In genomic region chrX:88886908-88887307, GRCh38 we compare ENCODE assay signal across 25 cellular contexts.
DNase-seq lines count a peak whose midpoint lies in the region; TF ChIP-seq lines count a peak whose summit lies in the region.
"Had no signal": no experiment of that assay in that cellular context is flagged by ENCODE, and none has a peak within 500 bp of the region (broad histone marks: within the 10 kb centered on the region; RNA-seq: fewer than 3 reads in every experiment).

No MANE protein-coding gene starts in this region.

- H3K4me3 ChIP-seq in LNCaP clone FGC (ENCODE audit: low read depth, low read length): no peak overlapping the region
- no peak overlapping the region for H3K4me3 ChIP-seq in ascending aorta
- H3K4me3 ChIP-seq: GM12878, GM23248, SK-N-MC had no signal

- no peaks in the 10 kb centered on the region for H3K9me3 ChIP-seq in ascending aorta

- H3K27ac ChIP-seq in ascending aorta: no peak overlapping the region
- H3K27ac ChIP-seq: GM23248, KMS-11, SK-N-MC had no signal

- intact Hi-C loops in ascending aorta (cut with DNase I): no loop called here

- no peaks in the 10 kb centered on the region for H3K27me3 ChIP-seq in ascending aorta

- no peak for TF ChIP-seq CTCF in LNCaP clone FGC (IDR thresholded peaks at IDR 0.05; ENCODE audit: control insufficient read depth, extremely low read depth, insufficient read depth)
- no peak for TF ChIP-seq CTCF in ascending aorta (IDR thresholded peaks at IDR 0.05)

- H3K4me1 ChIP-seq in ascending aorta: no peaks in the 10 kb centered on the region

- H3K36me3 ChIP-seq in ascending aorta: no peaks in the 10 kb centered on the region

- DNase-seq in NCI-H1417 (lab: John Stamatoyannopoulos, UW) (peak in 2 of 3 experiments; percentile 19 to 55), NCI-H1417 treated with DMSO at 0.1 percent for 48 hours (lab: John Stamatoyannopoulos, UW) (no peak), DMS53 (lab: John Stamatoyannopoulos, UW) (peak; percentile 93), LNCaP clone FGC (ENCODE audit: low read depth) (peak; percentile 39), islet precursor cell (peak; percentile 61), SW 1271 (lab: John Stamatoyannopoulos, UW) (no peak), ascending aorta (ENCODE audit: low spot score in 2 of 2) (no peak)
- DNase-seq in central memory CD4-positive, alpha-beta T cell: no peak
- DNase-seq: 8988T; AML-193; C1 segment of cervical spinal cord; CD8-positive, alpha-beta memory T cell; DMS79; GM23248; HCEC 1CT; IMR-90; NCI-H1048; NCI-H1436 treated with DMSO at 0.1 percent for 48 hours; NCI-H2171; NCI-H524 treated with DMSO at 0.1 percent for 48 hours; OCI-M1; T-helper 2 cell had no signal

Comparison
In these comparisons a context has a peak if more than half of its experiments do, and no peak if none do; other contexts are left out.
1. DNase-seq: peak in NCI-H1417 (2 of 3), DMS53 (single experiment), LNCaP clone FGC (single experiment) and islet precursor cell (single experiment); none in NCI-H1417 treated with DMSO at 0.1 percent for 48 hours (single experiment), SW 1271 (0 of 2), central memory CD4-positive, alpha-beta T cell (single experiment) and ascending aorta (0 of 2).